8 cellular contexts compared by ENCODE assay signal in genomic region chr11:63915961-63916836, GRCh38. TPM values are rescaled to one million over a fixed set of nuclear protein-coding genes. Genes with fewer than 3 reads are reported as not detected.
DNase-seq lines count a peak whose midpoint lies in the region; ATAC-seq and TF ChIP-seq lines count a peak whose summit lies in the region.

No MANE protein-coding gene starts in this region.

- H3K27me3 Mint-ChIP-seq in stimulated activated naive B cell treated with anti-CD40 and anti-IgM and Interleukin-4, amounts not matched to agents 10 μg/mL and 1 μg/mL and 100 μg/mL, for 72 hours: peaks cover 25 to 41% of the 10 kb centered on the region in 2 donors

- BruUV-seq in OCI-LY7 (replicated peaks; lab: Mats Ljungman, UMichigan): no TSS peak

- CTCF ChIA-PET in OCI-LY7 (lab: Charles Lee; ENCODE audit: unreplicated experiment): interaction anchor here (0.6 kb wide), 2 partner anchors 25 to 236 kb away, joined by 4 read pairs; no protein-coding TSS in a partner anchor

- H3K27ac Mint-ChIP-seq in stimulated activated naive B cell treated with anti-CD40 and anti-IgM and Interleukin-4, amounts not matched to agents 10 μg/mL and 1 μg/mL and 100 μg/mL, for 72 hours: peak overlapping the region; percentile 81

- intact Hi-C loops in OCI-LY7 (cut with micrococcal nuclease; ENCODE audit: unreplicated experiment) (loop anchor here (2.0 kb wide), 2 partner anchors 23 to 77 kb away; partner anchors contain the start of genes MARK2 and NAA40), body of pancreas (cut with DNase I) (no loop called here), posterior vena cava (cut with DNase I) (no loop called here)

- H3K36me3 Mint-ChIP-seq in stimulated activated naive B cell treated with anti-CD40 and anti-IgM and Interleukin-4, amounts not matched to agents 10 μg/mL and 1 μg/mL and 100 μg/mL, for 72 hours: peaks cover 6 to 7% of the 10 kb centered on the region in 2 donors

- H3K4me1 ChIP-seq in BLaER1 (peaks cover 70% of the 10 kb centered on the region), OCI-LY7 (ENCODE audit: insufficient read depth, low read length, poor library complexity, severe bottlenecking) (peaks cover 32% of the 10 kb centered on the region), body of pancreas (peaks cover 52% of the 10 kb centered on the region)

- peak overlapping the region; percentile 88 to 92 for H3K4me3 Mint-ChIP-seq in stimulated activated naive B cell treated with anti-CD40 and anti-IgM and Interleukin-4, amounts not matched to agents 10 μg/mL and 1 μg/mL and 100 μg/mL, for 72 hours

- POLR2A ChIA-PET in OCI-LY7 (lab: Charles Lee): no interaction called here

- ATAC-seq in body of pancreas (no peak), HG02588 (IDR thresholded peaks at IDR 0.05; ENCODE audit: unreplicated experiment) (no peak)
- ATAC-seq in stimulated activated naive B cell treated with anti-CD40 and anti-IgM and Interleukin-4, amounts not matched to agents 10 μg/mL and 1 μg/mL and 100 μg/mL, for 72 hours (replicated peaks): peak; percentile 18 to 44

- peaks cover 13 to 41% of the 10 kb centered on the region in 2 donors for H3K4me1 Mint-ChIP-seq in stimulated activated naive B cell treated with anti-CD40 and anti-IgM and Interleukin-4, amounts not matched to agents 10 μg/mL and 1 μg/mL and 100 μg/mL, for 72 hours

- no peaks in the 10 kb centered on the region for H3K79me2 ChIP-seq in OCI-LY7 (ENCODE audit: insufficient read depth, low read depth, low read length)

- H3K9me3 Mint-ChIP-seq in stimulated activated naive B cell treated with anti-CD40 and anti-IgM and Interleukin-4, amounts not matched to agents 10 μg/mL and 1 μg/mL and 100 μg/mL, for 72 hours: no peaks in the 10 kb centered on the region

- H3K4me2 ChIP-seq in BLaER1 (peak overlapping the region; percentile 99), OCI-LY7 (ENCODE audit: low read length) (peak overlapping the region; percentile 84)

- TF ChIP-seq CTCF in OCI-LY7 (conservative IDR thresholded peaks at IDR 0.05; ENCODE audit: low read length) (peak; percentile 76), body of pancreas (IDR thresholded peaks at IDR 0.05) (peak; percentile 11 to 43 (median 34))

- DNase-seq in HCEC 1CT (peak; percentile 15), OCI-LY7 (ENCODE audit: low spot score) (peak; percentile 55), body of pancreas (peak in 3 of 4 donors; percentile 37 to 48 (median 41)), islet precursor cell (peak; percentile 94), posterior vena cava (ENCODE audit: low spot score) (no peak)
- peak; percentile 33 for DNase-seq in stimulated activated naive B cell treated with anti-CD40 and anti-IgM and Interleukin-4, amounts not matched to agents 10 μg/mL and 1 μg/mL and 100 μg/mL, for 72 hours

- H3K27ac ChIP-seq in BLaER1 (peak overlapping the region; percentile 96), OCI-LY7 (ENCODE audit: low read depth, low read length, poor library complexity, severe bottlenecking) (no peak overlapping the region), body of pancreas (no peak overlapping the region)

- H3K9ac ChIP-seq in BLaER1: peak overlapping the region; percentile 93

- H3K9me2 ChIP-seq in OCI-LY7 (ENCODE audit: insufficient read depth, low read length): no peaks in the 10 kb centered on the region

- 0 out of 2 replicates have a peak overlapping the region, but pooled peaks have one; percentile 34 for H2AFZ ChIP-seq in OCI-LY7 (ENCODE audit: low read length)

- H3K4me3 ChIP-seq in BLaER1 (peak overlapping the region; percentile 86), OCI-LY7 (ENCODE audit: low read depth, low read length, poor library complexity, severe bottlenecking) (peak overlapping the region; percentile 71), body of pancreas (no peak overlapping the region)

- WGBS in body of pancreas, 2 donors: 0 to 9% methylated on average over 2 to 54 of the region's 56 CpGs

- peaks cover 33% of the 10 kb centered on the region for H4K20me1 ChIP-seq in BLaER1
- H4K20me1 ChIP-seq in OCI-LY7 (ENCODE audit: insufficient read depth, low read length): no peaks in the 10 kb centered on the region

- peaks cover 28% of the 10 kb centered on the region for H3K36me3 ChIP-seq in BLaER1
- no peaks in the 10 kb centered on the region for H3K36me3 ChIP-seq in OCI-LY7 (ENCODE audit: insufficient read depth, low read length)
- H3K36me3 ChIP-seq in body of pancreas (replicated peaks in 1 of 2; ENCODE audit: insufficient read depth in 1 of 2, low read depth in 2 of 2): no peaks in the 10 kb centered on the region

- H3K9me3 ChIP-seq in BLaER1: no peaks in the 10 kb centered on the region
- no peaks in the 10 kb centered on the region for H3K9me3 ChIP-seq in OCI-LY7 (ENCODE audit: low read length)
- H3K9me3 ChIP-seq in body of pancreas: no peaks in the 10 kb centered on the region

- H3K27me3 ChIP-seq in BLaER1 (no peaks in the 10 kb centered on the region), body of pancreas (no peaks in the 10 kb centered on the region)

- TF ChIP-seq POLR2A in body of pancreas (IDR thresholded peaks at IDR 0.05): no peak

RNA-seq across cellular contexts. Expression of gene RCOR2, which starts 0.8 kb away (rescaled TPM):
- total RNA-seq in OCI-LY7 (2014; rRNA removed; shearing (Covaris generic)): 2.1 and 2.4 TPM in 2 replicates
- total RNA-seq in OCI-LY7 (2022) (2.4 and 3.2 TPM in 2 replicates), body of pancreas (under 1 TPM; 0.26 to 0.33 TPM), posterior vena cava (1 to 10 TPM in 1 of 2 donors, under 1 TPM in 1; 0.95 to 2.7 TPM)

RNA-seq across cellular contexts. Expression of gene NAA40, which starts 22.6 kb away (rescaled TPM):
- total RNA-seq in OCI-LY7 (2014; rRNA removed; shearing (Covaris generic)): 24.5 and 34.5 TPM in 2 replicates
- total RNA-seq in OCI-LY7 (2022) (45.1 and 45.5 TPM in 2 replicates), body of pancreas (10 to 100 TPM; 14.3 to 21.8 TPM), posterior vena cava (10 to 100 TPM; 10.3 to 11.3 TPM)

RNA-seq across cellular contexts. Expression of gene COX8A, which starts 58.2 kb away (rescaled TPM):
- total RNA-seq in OCI-LY7 (2014; rRNA removed; shearing (Covaris generic)): 523 and 811 TPM in 2 replicates
- total RNA-seq in OCI-LY7 (2022) (373 and 448 TPM in 2 replicates), body of pancreas (100 to 1,000 TPM in 1 of 2 donors, 10 to 100 TPM in 1; 51.9 to 184 TPM), posterior vena cava (100 to 1,000 TPM; 161 to 203 TPM)

Comparison
In these comparisons a context has a peak if more than half of its experiments do, and no peak if none do; other contexts are left out.
1. H3K4me3 ChIP-seq: peak in BLaER1 (single experiment) and OCI-LY7 (single experiment); none in body of pancreas (0 of 2).
2. ATAC-seq: peak in stimulated activated naive B cell treated with anti-CD40 and anti-IgM and Interleukin-4, amounts not matched to agents 10 μg/mL and 1 μg/mL and 100 μg/mL, for 72 hours (2 of 2); none in body of pancreas (single experiment) and HG02588 (single experiment).